ENCODE assay signal across 8 cellular contexts in the genomic region with DNA sequence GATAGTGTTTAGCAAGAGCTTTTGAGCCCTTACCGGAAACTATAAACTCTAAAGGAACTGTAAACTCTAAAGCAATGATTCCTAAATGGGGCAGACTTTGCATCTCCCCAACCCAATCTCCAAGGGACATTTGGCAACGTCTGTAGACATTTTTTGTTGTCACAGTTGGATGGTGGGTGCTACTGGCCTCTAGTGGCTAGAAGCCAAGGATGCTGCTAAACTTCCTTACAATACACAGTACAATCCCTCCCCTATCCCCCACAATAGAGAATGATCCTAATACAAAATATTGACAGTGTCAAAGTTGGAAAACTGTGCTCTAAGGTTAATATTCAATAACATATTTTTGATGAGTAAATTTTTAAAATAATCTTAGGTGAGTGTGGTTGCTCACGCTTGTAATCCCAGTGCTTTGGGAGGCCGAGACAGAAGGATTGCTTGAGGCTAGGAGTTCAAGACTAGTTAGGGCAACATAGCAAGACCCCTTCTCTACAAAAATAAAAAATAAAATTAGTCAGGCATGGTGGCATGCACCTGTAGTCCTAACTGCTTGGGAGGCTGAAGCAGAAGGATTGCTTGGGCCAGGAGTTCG.
A peak's percentile ranks its signal among the peaks of the same experiment; 100 is the strongest.
DNase-seq lines count a peak whose midpoint lies in the region; ATAC-seq and TF ChIP-seq lines count a peak whose summit lies in the region.

No MANE protein-coding gene starts in this region.

- intact Hi-C loops in ovary (cut with DNase I), result loop anchor here in 2 of 4 donors (10.0 kb wide), 3 partner anchors 52 to 348 kb away; no protein-coding TSS in a partner anchor

- no peak overlapping the region for H3K18ac ChIP-seq in mesenchymal stem cell (ENCODE audit: low read depth in 1 of 2, low read length in 2 of 2)

- H3K4ac ChIP-seq in mesenchymal stem cell (ENCODE audit: low read depth in 1 of 2, low read length in 2 of 2), result no peak overlapping the region

- no peaks in the 10 kb centered on the region for H3F3A ChIP-seq in DOHH2 (ENCODE audit: control insufficient read depth, insufficient read depth)

- H2AK5ac ChIP-seq in mesenchymal stem cell (ENCODE audit: low read length, severe bottlenecking), result no peak overlapping the region

- TF ChIP-seq EP300 in ovary (IDR thresholded peaks at IDR 0.05), result no peak

- peak; percentile 58 for DNase-seq in A172 (ENCODE audit: low spot score)
- peak; percentile 28 for DNase-seq in SK-N-MC (ENCODE audit: low read depth, low spot score)
- DNase-seq in cerebellum (ENCODE audit: low spot score), result peak; percentile 22
- DNase-seq in mesenchymal stem cell, result peak; percentile 59
- DNase-seq in NK-92 (lab: John Stamatoyannopoulos, UW; ENCODE audit: unreplicated experiment), result no peak
- no peak for DNase-seq in ovary

- no peak overlapping the region for H2BK5ac ChIP-seq in mesenchymal stem cell (ENCODE audit: low read depth, low read length, poor library complexity, severe bottlenecking)

- 100% methylated on average over 2 of the region's 5 CpGs for WGBS in mesenchymal stem cell
- WGBS in ovary, 3 donors, result 65 to 76% (median 66%) methylated on average over 5 of the region's 5 CpGs

- H3K27ac ChIP-seq in DOHH2 (ENCODE audit: low read depth, low read length) (no peak overlapping the region), SK-N-MC (no peak overlapping the region), mesenchymal stem cell (ENCODE audit: low read length, poor library complexity, severe bottlenecking) (no peak overlapping the region), ovary (no peak overlapping the region)

- no peak overlapping the region for H4K91ac ChIP-seq in mesenchymal stem cell (ENCODE audit: low read length)

- H4K20me1 ChIP-seq in DOHH2 (ENCODE audit: control insufficient read depth, insufficient read depth, low read depth, low read length), result no peaks in the 10 kb centered on the region

- H2BK15ac ChIP-seq in mesenchymal stem cell (ENCODE audit: low read depth, poor library complexity, severe bottlenecking), result no peak overlapping the region

- H3K9me3 ChIP-seq in DOHH2 (ENCODE audit: control insufficient read depth, insufficient read depth, low read length) (no peaks in the 10 kb centered on the region), SK-N-MC (ENCODE audit: low read depth, low read length) (no peaks in the 10 kb centered on the region), mesenchymal stem cell (ENCODE audit: control insufficient read depth, low read length) (no peaks in the 10 kb centered on the region), ovary (no peaks in the 10 kb centered on the region)

- H3K14ac ChIP-seq in mesenchymal stem cell (ENCODE audit: low read length in 2 of 2), result no peak overlapping the region

- no peaks in the 10 kb centered on the region for H3K27me3 ChIP-seq in DOHH2 (ENCODE audit: control insufficient read depth, low read length)
- H3K27me3 ChIP-seq in mesenchymal stem cell (ENCODE audit: control insufficient read depth in 1 of 2, insufficient read depth in 1 of 2, low read length in 2 of 2), result no peaks in the 10 kb centered on the region
- H3K27me3 ChIP-seq in ovary, result no peaks in the 10 kb centered on the region

- H2BK12ac ChIP-seq in mesenchymal stem cell (ENCODE audit: low read length in 2 of 2), result no peak overlapping the region

- no peak overlapping the region for H2BK120ac ChIP-seq in mesenchymal stem cell (ENCODE audit: low read depth, low read length)

- H2AFZ ChIP-seq in mesenchymal stem cell (ENCODE audit: low read depth, low read length), result no peak overlapping the region

- H3K4me1 ChIP-seq in DOHH2 (ENCODE audit: control insufficient read depth, low read length), result peaks cover 6% of the 10 kb centered on the region
- peaks cover 3% of the 10 kb centered on the region for H3K4me1 ChIP-seq in mesenchymal stem cell (ENCODE audit: control insufficient read depth, insufficient read depth, low read depth, low read length)
- H3K4me1 ChIP-seq in ovary (ENCODE audit: insufficient read depth), result no peaks in the 10 kb centered on the region

- H4K8ac ChIP-seq in mesenchymal stem cell (ENCODE audit: low read length), result no peak overlapping the region

- no peaks in the 10 kb centered on the region for H3K9me2 ChIP-seq in DOHH2 (replicated peaks; ENCODE audit: control insufficient read depth, low read length)

- no peak overlapping the region for H3K4me3 ChIP-seq in DOHH2 (ENCODE audit: low read length)
- no peak overlapping the region for H3K4me3 ChIP-seq in SK-N-MC
- no peak overlapping the region for H3K4me3 ChIP-seq in mesenchymal stem cell (ENCODE audit: insufficient read depth in 1 of 2, low read depth in 1 of 2, low read length in 2 of 2)
- no peak overlapping the region for H3K4me3 ChIP-seq in ovary

- H3K4me2 ChIP-seq in DOHH2 (ENCODE audit: low read length), result no peak overlapping the region
- no peak overlapping the region for H3K4me2 ChIP-seq in mesenchymal stem cell (ENCODE audit: low read length, poor library complexity, severe bottlenecking)

- TF ChIP-seq CTCF in DOHH2 (IDR thresholded peaks at IDR 0.05; ENCODE audit: low read depth, low read length, poor library complexity, severe bottlenecking) (peak; percentile 81), ovary (IDR thresholded peaks at IDR 0.05) (no peak)

- no peak overlapping the region for H3K23ac ChIP-seq in mesenchymal stem cell (ENCODE audit: low read length in 2 of 2)

- H3K9ac ChIP-seq in SK-N-MC (ENCODE audit: insufficient read length) (no peak overlapping the region), mesenchymal stem cell (ENCODE audit: low read length) (no peak overlapping the region)

- peaks cover 19% of the 10 kb centered on the region for H3K79me1 ChIP-seq in mesenchymal stem cell (replicated peaks; ENCODE audit: low read length, poor library complexity, severe bottlenecking)

- H3K79me2 ChIP-seq in DOHH2 (ENCODE audit: control insufficient read depth, low read length), result peaks cover 15% of the 10 kb centered on the region

- ATAC-seq in HG02759 (IDR thresholded peaks at IDR 0.05; ENCODE audit: unreplicated experiment), result peak; percentile 75

- no peaks in the 10 kb centered on the region for H3K36me3 ChIP-seq in DOHH2 (ENCODE audit: control insufficient read depth, low read length)
- H3K36me3 ChIP-seq in SK-N-MC (ENCODE audit: insufficient read depth, low read length), result no peaks in the 10 kb centered on the region; the same call in 1 of the 2 replicates
- H3K36me3 ChIP-seq in mesenchymal stem cell (ENCODE audit: control insufficient read depth in 1 of 2, insufficient read depth in 2 of 2, low read depth in 1 of 2, low read length in 2 of 2), result peaks cover 0 to 5% of the 10 kb centered on the region in 2 experiments
- no peaks in the 10 kb centered on the region for H3K36me3 ChIP-seq in ovary

- no peak for TF ChIP-seq POLR2A in ovary (IDR thresholded peaks at IDR 0.05)

Comparison
In these comparisons a context has a peak if more than half of its experiments do, and no peak if none do; other contexts are left out.
1. DNase-seq: peak in A172 (single experiment), SK-N-MC (single experiment), cerebellum (single experiment) and mesenchymal stem cell (single experiment); none in NK-92 (single experiment) and ovary (0 of 5).